In genomic region chr10:124025638-124026336, GRCh38 we compare ENCODE assay signal across 10 cellular contexts.
DNase-seq lines count a peak whose midpoint lies in the region; ATAC-seq and TF ChIP-seq lines count a peak whose summit lies in the region.
"Had no signal": no experiment of that assay in that cellular context is flagged by ENCODE, and none has a peak within 500 bp of the region (broad histone marks: within the 10 kb centered on the region; RNA-seq: fewer than 3 reads in every experiment).

No MANE protein-coding gene starts in this region.

- TF ChIP-seq CTCF in LNCaP clone FGC (IDR thresholded peaks at IDR 0.05; ENCODE audit: control insufficient read depth, extremely low read depth, insufficient read depth): peak; percentile 54
- TF ChIP-seq CTCF in cardiac fibroblast (IDR thresholded peaks at IDR 0.05; ENCODE audit: low read depth, low read length): no peak
- TF ChIP-seq CTCF in neural crest cell (conservative IDR thresholded peaks at IDR 0.05): peak; percentile 37
- no peak for TF ChIP-seq CTCF in lower leg skin (IDR thresholded peaks at IDR 0.05)

- no peak overlapping the region for H3K27ac Mint-ChIP-seq in neural crest cell (ENCODE audit: unreplicated experiment)

- WGBS in lower leg skin, 2 donors: 77 to 86% methylated on average over 10 of the region's 10 CpGs

- DNase-seq in ELR (ENCODE audit: low read depth) (peak; percentile 12), LNCaP clone FGC (ENCODE audit: low read depth) (peak; percentile 27), cardiac fibroblast (ENCODE audit: low read depth in 2 of 2) (peak; percentile 19 to 56), neural crest cell (ENCODE audit: low read depth, low spot score) (no peak), lower leg skin (ENCODE audit: low spot score in 2 of 2) (no peak), D341Med (ENCODE audit: low spot score) (no peak)
- DNase-seq: sigmoid colon had no signal

- H3K4me3 Mint-ChIP-seq in neural crest cell: no peak overlapping the region

- peaks cover 46% of the 10 kb centered on the region for H3K27me3 Mint-ChIP-seq in neural crest cell (ENCODE audit: low read depth)

- TF ChIP-seq POLR2A in lower leg skin (IDR thresholded peaks at IDR 0.05): no peak

- no peaks in the 10 kb centered on the region for H3K9me3 Mint-ChIP-seq in neural crest cell

- no peak overlapping the region for H3K4me3 ChIP-seq in LNCaP clone FGC (ENCODE audit: low read depth, low read length)
- no peak overlapping the region for H3K4me3 ChIP-seq in cardiac fibroblast (replicated peaks in 1 of 2; ENCODE audit: low read depth in 2 of 2, low read length in 2 of 2)
- no peak overlapping the region for H3K4me3 ChIP-seq in lower leg skin (ENCODE audit: low read depth, poor library complexity, severe bottlenecking)
- H3K4me3 ChIP-seq: sigmoid colon, SK-N-MC had no signal

- ATAC-seq in GM19452 (IDR thresholded peaks at IDR 0.05; ENCODE audit: unreplicated experiment) (no peak), HG02588 (IDR thresholded peaks at IDR 0.05; ENCODE audit: unreplicated experiment) (no peak)

- H3K4me1 Mint-ChIP-seq in neural crest cell: peaks cover 12% of the 10 kb centered on the region

- intact Hi-C loops in lower leg skin (cut with DNase I; ENCODE audit: low total_unique reads): no loop called here

- H3K36me3 Mint-ChIP-seq in neural crest cell (ENCODE audit: low read depth): no peaks in the 10 kb centered on the region

Comparison
In these comparisons a context has a peak if more than half of its experiments do, and no peak if none do; other contexts are left out.
1. DNase-seq: peak in ELR (single experiment), LNCaP clone FGC (single experiment) and cardiac fibroblast (2 of 2); none in neural crest cell (single experiment), lower leg skin (0 of 2) and D341Med (single experiment).
2. CTCF ChIP-seq: peak in LNCaP clone FGC (single experiment) and neural crest cell (single experiment); none in cardiac fibroblast (single experiment) and lower leg skin (0 of 3).